ENCODE assay signal across 10 cellular contexts in genomic region chr2:204108874-204109295, GRCh38.
DNase-seq lines count a peak whose midpoint lies in the region; ATAC-seq and TF ChIP-seq lines count a peak whose summit lies in the region.
"Had no signal": no experiment of that assay in that cellular context is flagged by ENCODE, and none has a peak within 500 bp of the region (broad histone marks: within the 10 kb centered on the region; RNA-seq: fewer than 3 reads in every experiment).

No MANE protein-coding gene starts in this region.

- ATAC-seq in left cardiac atrium, result no peak

- no peak overlapping the region for H3K27ac Mint-ChIP-seq in chondrocyte (ENCODE audit: unreplicated experiment)

- no peak overlapping the region for H3K23ac ChIP-seq in mesendoderm (ENCODE audit: low read length)

- no peak overlapping the region for H3K4me3 Mint-ChIP-seq in chondrocyte (ENCODE audit: unreplicated experiment)

- peak overlapping the region; percentile 7 for H4K8ac ChIP-seq in mesendoderm (ENCODE audit: low read depth, low read length)

- no peak overlapping the region for H2AK5ac ChIP-seq in mesendoderm (ENCODE audit: low read length)

- H3K4me1 Mint-ChIP-seq in chondrocyte (ENCODE audit: low read depth), result peaks cover 23% of the 10 kb centered on the region

- peak overlapping the region; percentile 69 for H3K27ac ChIP-seq in left ventricle myocardium inferior (replicated peaks)
- H3K27ac ChIP-seq in mesendoderm (ENCODE audit: low read depth, low read length), result no peak overlapping the region
- peak overlapping the region; percentile 24 for H3K27ac ChIP-seq in subcutaneous abdominal adipose tissue (ENCODE audit: low read depth, low read length)

- peak overlapping the region; percentile 79 for H2BK15ac ChIP-seq in mesendoderm (replicated peaks; ENCODE audit: low read depth)

- H3K4ac ChIP-seq in mesendoderm (ENCODE audit: low read depth, low read length), result no peak overlapping the region

- peak overlapping the region; percentile 39 for H3K9ac ChIP-seq in mesendoderm (ENCODE audit: low read length)
- H3K9ac ChIP-seq in subcutaneous abdominal adipose tissue (ENCODE audit: low read length in 5 of 5), result no peak overlapping the region

- H3K27me3 Mint-ChIP-seq in chondrocyte (ENCODE audit: low read depth), result peaks cover 3% of the 10 kb centered on the region

- H3K27me3 ChIP-seq in left ventricle myocardium inferior (ENCODE audit: low read depth) (no peaks in the 10 kb centered on the region), mesendoderm (ENCODE audit: insufficient read depth, low read length, poor library complexity) (no peaks in the 10 kb centered on the region), subcutaneous abdominal adipose tissue (ENCODE audit: control insufficient read depth in 5 of 5, insufficient read depth in 4 of 5, low read length in 5 of 5) (peaks cover 0 to 3% (median 0%) of the 10 kb centered on the region in 5 donors)

- no peak overlapping the region for H3K4me3 ChIP-seq in left ventricle myocardium inferior
- no peak overlapping the region for H3K4me3 ChIP-seq in mesendoderm (ENCODE audit: low read length)
- H3K4me3 ChIP-seq in subcutaneous abdominal adipose tissue (ENCODE audit: low read depth in 1 of 5, low read length in 5 of 5), result no peak overlapping the region

- H2BK5ac ChIP-seq in mesendoderm (ENCODE audit: low read length), result peak overlapping the region; percentile 64

- no peak overlapping the region for H3K4me2 ChIP-seq in mesendoderm (ENCODE audit: low read length)

- H2BK120ac ChIP-seq in mesendoderm (ENCODE audit: low read depth, low read length), result peak overlapping the region; percentile 14

- no peaks in the 10 kb centered on the region for H3K36me3 Mint-ChIP-seq in chondrocyte (ENCODE audit: low read depth)

- H4K5ac ChIP-seq in mesendoderm (ENCODE audit: low read length), result no peak overlapping the region

- H3K79me1 ChIP-seq in mesendoderm (ENCODE audit: low read length), result no peaks in the 10 kb centered on the region

- H3K9me3 Mint-ChIP-seq in chondrocyte (ENCODE audit: low read depth), result no peaks in the 10 kb centered on the region

- peak overlapping the region; percentile 97 for H3K18ac ChIP-seq in mesendoderm (ENCODE audit: low read length)

- peaks cover 44% of the 10 kb centered on the region for H3K4me1 ChIP-seq in left ventricle myocardium inferior
- H3K4me1 ChIP-seq in mesendoderm (ENCODE audit: control insufficient read depth, low read depth, low read length), result peaks cover 4% of the 10 kb centered on the region
- H3K4me1 ChIP-seq in subcutaneous abdominal adipose tissue (ENCODE audit: control insufficient read depth in 5 of 5, insufficient read depth in 5 of 5, low read length in 5 of 5), result peaks cover 0 to 40% (median 12%) of the 10 kb centered on the region in 5 donors

- H3K36me3 ChIP-seq in left ventricle myocardium inferior (no peaks in the 10 kb centered on the region), mesendoderm (ENCODE audit: control insufficient read depth, insufficient read depth, low read length) (no peaks in the 10 kb centered on the region), subcutaneous abdominal adipose tissue (ENCODE audit: control insufficient read depth in 5 of 5, insufficient read depth in 5 of 5, low read length in 5 of 5) (no peaks in the 10 kb centered on the region)

- no peak for DNase-seq in left ventricle myocardium inferior
- DNase-seq in left cardiac atrium, result no peak
- DNase-seq in activated T-cell treated with anti-CD3 and anti-CD28 coated beads, Interleukin-2, amount 50 U/mL, for 48 hours, result peak; percentile 49 to 56
- DNase-seq in mesendoderm, result no peak
- no peak for DNase-seq in hypothalamus (lab: John Stamatoyannopoulos, UW)
- DNase-seq in chondrocyte (ENCODE audit: low spot score), result no peak
- DNase-seq in germinal center (ENCODE audit: low spot score), result no peak
- DNase-seq: AML-193, occipital lobe had no signal

- H3K56ac ChIP-seq in mesendoderm (ENCODE audit: low read length), result peak overlapping the region; percentile 45

- 100% methylated on average over 4 of the region's 9 CpGs for WGBS in mesendoderm (ENCODE audit: extremely low coverage, insufficient coverage, low lambda C conversion rate)

- H3K9me3 ChIP-seq in left ventricle myocardium inferior (replicated peaks) (no peaks in the 10 kb centered on the region), subcutaneous abdominal adipose tissue (ENCODE audit: control insufficient read depth in 5 of 5, low read length in 5 of 5) (no peaks in the 10 kb centered on the region)

- H3K79me2 ChIP-seq in mesendoderm (ENCODE audit: control insufficient read depth, insufficient read depth, low read length), result no peaks in the 10 kb centered on the region

- intact Hi-C loops in left ventricle myocardium inferior (cut with micrococcal nuclease) (loop anchor here (5.0 kb wide), 1 partner anchor 73 kb away; no protein-coding TSS in a partner anchor), left cardiac atrium (cut with DNase I) (loop anchor here in 1 of 2 donors (5.0 kb wide), 1 partner anchor 68 kb away; no protein-coding TSS in a partner anchor)

- TF ChIP-seq CTCF in left ventricle myocardium inferior (IDR thresholded peaks at IDR 0.05; ENCODE audit: borderline replicate concordance) (no peak), chondrocyte (IDR thresholded peaks at IDR 0.05) (no peak)

Comparison
In these comparisons a context has a peak if more than half of its experiments do, and no peak if none do; other contexts are left out.
1. DNase-seq: peak in activated T-cell treated with anti-CD3 and anti-CD28 coated beads, Interleukin-2, amount 50 U/mL, for 48 hours (2 of 2); none in left ventricle myocardium inferior (single experiment), left cardiac atrium (single experiment), mesendoderm (single experiment), hypothalamus (0 of 51), chondrocyte (single experiment) and germinal center (single experiment).